20 cellular contexts compared by ENCODE assay signal in genomic region chr22:43643362-43643761, GRCh38.
DNase-seq lines count a peak whose midpoint lies in the region; ATAC-seq and FAIRE-seq lines count a peak whose summit lies in the region.
"Had no signal": no experiment of that assay in that cellular context is flagged by ENCODE, and none has a peak within 500 bp of the region (broad histone marks: within the 10 kb centered on the region; RNA-seq: fewer than 3 reads in every experiment).

No MANE protein-coding gene starts in this region.

- POLR2A ChIA-PET in activated CD4-positive, alpha-beta T cell treated with anti-CD3 and anti-CD28 coated beads, Interleukin-2, amount 10 ng/mL, durations not matched to agents 7 days and 5 days (lab: Charles Lee): no interaction called here

- H3K4me1 Mint-ChIP-seq in activated CD4-positive, alpha-beta T cell treated with anti-CD3 and anti-CD28 coated beads, Interleukin-2, amount 10 ng/mL, durations not matched to agents 7 days and 5 days: no peaks in the 10 kb centered on the region
- H3K4me1 Mint-ChIP-seq: stimulated activated memory B cell treated with anti-CD40 and anti-IgM and Interleukin-4, amounts not matched to agents 10 μg/mL and 1 μg/mL and 100 μg/mL, for 72 hours had no signal

- FAIRE-seq in frontal cortex (lab: Jason Lieb, UNC): no peak
- FAIRE-seq: astrocyte, colon, GM18507 had no signal

- H3K27ac ChIP-seq in substantia nigra (ENCODE audit: low read depth, low read length, poor library complexity, severe bottlenecking): peak overlapping the region; percentile 35
- H3K27ac ChIP-seq: GM23248, tibial nerve had no signal

- CTCF ChIA-PET in activated CD4-positive, alpha-beta T cell treated with anti-CD3 and anti-CD28 coated beads, Interleukin-2, amount 10 ng/mL, durations not matched to agents 7 days and 5 days (lab: Charles Lee): no interaction called here

- H3K4me3 Mint-ChIP-seq in activated CD4-positive, alpha-beta T cell treated with anti-CD3 and anti-CD28 coated beads, Interleukin-2, amount 10 ng/mL, durations not matched to agents 7 days and 5 days: no peak overlapping the region
- H3K4me3 Mint-ChIP-seq: activated naive CD4-positive, alpha-beta T cell treated with anti-CD3 and anti-CD28 coated beads for 36 hours; stimulated activated memory B cell treated with anti-CD40 and anti-IgM and Interleukin-4, amounts not matched to agents 10 μg/mL and 1 μg/mL and 100 μg/mL, for 72 hours had no signal

- H3K27me3 Mint-ChIP-seq in activated CD4-positive, alpha-beta T cell treated with anti-CD3 and anti-CD28 coated beads, Interleukin-2, amount 10 ng/mL, durations not matched to agents 7 days and 5 days: peaks cover 1% of the 10 kb centered on the region

- H3K36me3 Mint-ChIP-seq in activated CD4-positive, alpha-beta T cell treated with anti-CD3 and anti-CD28 coated beads, Interleukin-2, amount 10 ng/mL, durations not matched to agents 7 days and 5 days (ENCODE audit: low read depth): no peaks in the 10 kb centered on the region

- peak; percentile 10 for DNase-seq in NCI-H1694 (lab: John Stamatoyannopoulos, UW)
- peak; percentile 92 for DNase-seq in NCI-H2196 treated with DMSO at 0.1 percent for 48 hours (lab: John Stamatoyannopoulos, UW; ENCODE audit: unreplicated experiment)
- peak; percentile 6 to 33 for DNase-seq in frontal cortex (ENCODE audit: low spot score in 2 of 2)
- DNase-seq in substantia nigra (lab: John Stamatoyannopoulos, UW): peak in 37 of 49 donors; percentile 1 to 63 (median 24)
- no peak for DNase-seq in germinal center (ENCODE audit: low spot score)
- DNase-seq in activated CD4-positive, alpha-beta T cell treated with anti-CD3 and anti-CD28 coated beads, Interleukin-2, amount 10 ng/mL, durations not matched to agents 7 days and 5 days: no peak
- DNase-seq: activated CD4-positive, alpha-beta T cell treated with anti-CD3 and anti-CD28 coated beads, Interleukin-2, amount 50 U/mL, for 1 hour; activated naive CD4-positive, alpha-beta T cell treated with anti-CD3 and anti-CD28 coated beads for 36 hours; AML-193; GM23248; islet precursor cell; Kasumi-1; NCI-H524 had no signal

- no peak overlapping the region for H3K27ac Mint-ChIP-seq in activated CD4-positive, alpha-beta T cell treated with anti-CD3 and anti-CD28 coated beads, Interleukin-2, amount 10 ng/mL, durations not matched to agents 7 days and 5 days
- H3K27ac Mint-ChIP-seq: activated naive CD4-positive, alpha-beta T cell treated with anti-CD3 and anti-CD28 coated beads for 36 hours; stimulated activated memory B cell treated with anti-CD40 and anti-IgM and Interleukin-4, amounts not matched to agents 10 μg/mL and 1 μg/mL and 100 μg/mL, for 72 hours had no signal

- ATAC-seq in GM19324 (IDR thresholded peaks at IDR 0.05; ENCODE audit: low FRiP score, unreplicated experiment): no peak
- ATAC-seq: sciatic nerve; stimulated activated memory B cell treated with anti-CD40 and anti-IgM and Interleukin-4, amounts not matched to agents 10 μg/mL and 1 μg/mL and 100 μg/mL, for 72 hours had no signal

- H3K9me3 Mint-ChIP-seq in activated CD4-positive, alpha-beta T cell treated with anti-CD3 and anti-CD28 coated beads, Interleukin-2, amount 10 ng/mL, durations not matched to agents 7 days and 5 days: peaks cover 17% of the 10 kb centered on the region

Comparison
In these comparisons a context has a peak if more than half of its experiments do, and no peak if none do; other contexts are left out.
1. DNase-seq: peak in NCI-H1694 (single experiment), NCI-H2196 treated with DMSO at 0.1 percent for 48 hours (single experiment), frontal cortex (2 of 2) and substantia nigra (37 of 49); none in germinal center (single experiment) and activated CD4-positive, alpha-beta T cell treated with anti-CD3 and anti-CD28 coated beads, Interleukin-2, amount 10 ng/mL, durations not matched to agents 7 days and 5 days (single experiment).